Comparison of ENCODE assay signal across 9 cellular contexts in the genomic region with DNA sequence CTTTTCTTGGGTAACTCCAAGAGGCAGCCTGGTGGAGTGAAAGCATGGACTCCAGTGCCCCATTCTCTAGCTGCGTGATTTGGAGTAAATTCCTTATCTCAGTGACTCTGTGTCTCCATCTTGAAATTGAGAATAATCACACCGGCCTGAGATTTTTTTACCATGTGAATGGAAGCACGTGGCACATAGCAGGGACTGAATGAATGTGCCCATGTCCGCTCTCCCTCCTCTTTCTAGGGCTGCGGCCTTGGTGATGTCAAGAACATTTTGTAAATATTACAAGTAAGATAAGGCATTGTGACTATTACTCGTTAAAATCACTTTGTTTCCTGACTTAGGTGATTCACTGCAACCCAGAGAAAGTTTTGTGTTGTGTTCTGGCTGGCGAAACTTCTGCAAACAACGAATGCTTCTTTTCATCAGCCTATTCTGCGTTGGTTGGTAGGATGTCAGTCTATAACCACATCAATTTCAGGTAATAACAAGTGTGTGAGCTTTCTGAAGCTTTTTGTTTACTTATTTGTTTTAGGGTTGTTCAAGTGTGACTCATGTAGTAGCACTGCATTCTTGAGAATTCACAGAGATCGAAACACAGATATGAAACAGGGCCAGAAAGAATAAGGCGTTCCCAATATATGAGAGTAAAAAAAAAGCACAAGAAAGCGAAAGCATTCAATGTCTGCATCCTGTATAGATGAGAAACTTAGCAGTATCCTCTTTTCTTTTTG.
DNase-seq lines count a peak whose midpoint lies in the region; ATAC-seq and TF ChIP-seq lines count a peak whose summit lies in the region.
"Had no signal": no experiment of that assay in that cellular context is flagged by ENCODE, and none has a peak within 500 bp of the region (broad histone marks: within the 10 kb centered on the region; RNA-seq: fewer than 3 reads in every experiment).

No MANE protein-coding gene starts in this region.

- TF ChIP-seq CTCF in 22Rv1 (IDR thresholded peaks at IDR 0.05) (no peak), RWPE2 (IDR thresholded peaks at IDR 0.05; ENCODE audit: poor library complexity, severe bottlenecking) (no peak), foreskin keratinocyte (conservative IDR thresholded peaks at IDR 0.05) (no peak)

- no peak overlapping the region for H3K4me2 ChIP-seq in Karpas-422 (ENCODE audit: low read depth, low read length, poor library complexity, severe bottlenecking)

- peaks cover 19% of the 10 kb centered on the region for H3K4me1 ChIP-seq in RWPE2 (ENCODE audit: insufficient read depth, poor library complexity, severe bottlenecking)
- peaks cover 13% of the 10 kb centered on the region for H3K4me1 ChIP-seq in foreskin keratinocyte
- no peaks in the 10 kb centered on the region for H3K4me1 ChIP-seq in Karpas-422 (ENCODE audit: low read length)

- no peaks in the 10 kb centered on the region for H4K20me1 ChIP-seq in Karpas-422 (ENCODE audit: insufficient read depth, low read depth, low read length)

- no peak overlapping the region for H3K9ac ChIP-seq in Karpas-422 (ENCODE audit: low read length)

- peak; percentile 85 for ATAC-seq in GM18867 (IDR thresholded peaks at IDR 0.05; ENCODE audit: unreplicated experiment)
- peak; percentile 96 for ATAC-seq in RWPE2 (ENCODE audit: low read depth)
- ATAC-seq in foreskin keratinocyte: peak; percentile 84
- no peak for ATAC-seq in HG02981 (IDR thresholded peaks at IDR 0.05; ENCODE audit: unreplicated experiment)

- in situ Hi-C loops in ACHN (cut with HindIII; ENCODE audit: low pct_ligation_motif_present, low pct_unique_long_range_greater_than_20kb, low sequenced_read_pairs): no loop called here

- no peaks in the 10 kb centered on the region for H3K79me2 ChIP-seq in Karpas-422 (ENCODE audit: low read length)

- no peak for DNase-seq in RWPE2 (ENCODE audit: low spot score)
- peak; percentile 95 to 98 for DNase-seq in foreskin keratinocyte
- DNase-seq in Karpas-422: no peak
- DNase-seq in NCI-H1930 (lab: John Stamatoyannopoulos, UW): no peak
- no peak for DNase-seq in ACHN
- DNase-seq: activated naive CD8-positive, alpha-beta T cell treated with anti-CD3 and anti-CD28 coated beads, Interleukin-2, amount 10 ng/mL, durations not matched to agents 7 days and 5 days had no signal

- H3K4me3 ChIP-seq in RWPE2 (ENCODE audit: severe bottlenecking): no peak overlapping the region
- no peak overlapping the region for H3K4me3 ChIP-seq in Karpas-422 (ENCODE audit: low read length)

- no peak overlapping the region for H2AFZ ChIP-seq in Karpas-422 (ENCODE audit: low read length)

- H3K9me2 ChIP-seq in Karpas-422 (replicated peaks; ENCODE audit: insufficient read depth, low read length): no peaks in the 10 kb centered on the region

- H3K36me3 ChIP-seq in RWPE2 (ENCODE audit: low read depth) (no peaks in the 10 kb centered on the region), Karpas-422 (ENCODE audit: insufficient read depth, low read length) (no peaks in the 10 kb centered on the region)

- H3K9me3 ChIP-seq in RWPE2 (ENCODE audit: severe bottlenecking): peaks cover 13% of the 10 kb centered on the region
- peaks cover 3% of the 10 kb centered on the region; the same call in 1 of the 2 replicates for H3K9me3 ChIP-seq in Karpas-422 (ENCODE audit: low read length)

- H3K27me3 ChIP-seq in RWPE2 (ENCODE audit: insufficient read depth, poor library complexity, severe bottlenecking): no peaks in the 10 kb centered on the region
- H3K27me3 ChIP-seq in foreskin keratinocyte: no peaks in the 10 kb centered on the region
- 0 out of 2 replicates have a peak, but pooled peaks cover 3% of the 10 kb centered on the region for H3K27me3 ChIP-seq in Karpas-422 (ENCODE audit: low read length)

- peak overlapping the region; percentile 92 for H3K27ac ChIP-seq in 22Rv1
- H3K27ac ChIP-seq in RWPE2 (ENCODE audit: poor library complexity, severe bottlenecking): peak overlapping the region; percentile 98
- peak overlapping the region; percentile 63 for H3K27ac ChIP-seq in foreskin keratinocyte
- H3K27ac ChIP-seq in Karpas-422 (ENCODE audit: low read length): no peak overlapping the region

Comparison
In these comparisons a context has a peak if more than half of its experiments do, and no peak if none do; other contexts are left out.
1. DNase-seq: peak in foreskin keratinocyte (2 of 2); none in RWPE2 (single experiment), Karpas-422 (single experiment), NCI-H1930 (0 of 2) and ACHN (single experiment).